1 cellular context compared by ENCODE assay signal in genomic region chr16:88685156-88686061, GRCh38.
TF ChIP-seq lines count a peak whose summit lies in the region.

No MANE protein-coding gene starts in this region.

TF ChIP-seq in HepG2, 621 proteins besides CTCF, POLR2A, EP300 and RAD21 (continued from another document and continues in another):
- TF ChIP-seq KDM4B (CRISPR knock-in tag; IDR thresholded peaks at IDR 0.05) (0 out of 2 replicates have a peak, but pooled peaks have one; percentile 30), SNRNP70 (IDR thresholded peaks at IDR 0.05; ENCODE audit: low read depth, low read length) (no peak), ZNF800 (CRISPR knock-in tag; IDR thresholded peaks at IDR 0.05) (no peak; the same call in 1 of the 2 replicates), ZNF670 (CRISPR knock-in tag; IDR thresholded peaks at IDR 0.05; ENCODE audit: borderline replicate concordance) (no peak), RBAK (CRISPR knock-in tag; IDR thresholded peaks at IDR 0.05) (no peak), MTA1 (CRISPR knock-in tag; IDR thresholded peaks at IDR 0.05; ENCODE audit: borderline replicate concordance) (peak; percentile 40; the same call in 1 of the 2 replicates), ZNF530 (CRISPR knock-in tag; IDR thresholded peaks at IDR 0.05; ENCODE audit: low read depth) (no peak), U2AF1 (optimal IDR thresholded peaks at IDR 0.05; ENCODE audit: low read depth, low read length) (no peak), ZNF792 (CRISPR knock-in tag; IDR thresholded peaks at IDR 0.05) (no peak), GFI1 (CRISPR knock-in tag; IDR thresholded peaks at IDR 0.05; ENCODE audit: borderline replicate concordance) (no peak), ESRRA (CRISPR knock-in tag; IDR thresholded peaks at IDR 0.05; ENCODE audit: low read depth) (no peak), DR1 (CRISPR knock-in tag; IDR thresholded peaks at IDR 0.05) (no peak), ZNF547 (CRISPR knock-in tag; IDR thresholded peaks at IDR 0.05) (no peak), MLXIP (CRISPR knock-in tag; IDR thresholded peaks at IDR 0.05; ENCODE audit: borderline replicate concordance) (no peak), ELF4 (CRISPR knock-in tag; IDR thresholded peaks at IDR 0.05; ENCODE audit: borderline replicate concordance) (no peak), ZNF589 (CRISPR knock-in tag; conservative IDR thresholded peaks at IDR 0.05) (no peak), ZNF775 (CRISPR knock-in tag; IDR thresholded peaks at IDR 0.05; ENCODE audit: borderline replicate concordance) (no peak), POGK (CRISPR knock-in tag; conservative IDR thresholded peaks at IDR 0.05) (0 out of 2 replicates have a peak, but pooled peaks have one; percentile 1), SMARCE1 (IDR thresholded peaks at IDR 0.05; ENCODE audit: borderline replicate concordance) (no peak), TBL1XR1 (IDR thresholded peaks at IDR 0.05; ENCODE audit: borderline replicate concordance, low read length, partially characterized antibody) (no peak), CBX5 (CRISPR knock-in tag; IDR thresholded peaks at IDR 0.05; ENCODE audit: borderline replicate concordance) (no peak), ZNF260 (CRISPR knock-in tag; IDR thresholded peaks at IDR 0.05; ENCODE audit: borderline replicate concordance, low read depth) (no peak), GATA4 (IDR thresholded peaks at IDR 0.05; ENCODE audit: borderline replicate concordance, low read depth) (no peak), ARID5B (CRISPR knock-in tag; IDR thresholded peaks at IDR 0.05) (0 out of 2 replicates have a peak, but pooled peaks have one; percentile 21), ELF3 (CRISPR knock-in tag; IDR thresholded peaks at IDR 0.05) (no peak), ZNF331 (CRISPR knock-in tag; IDR thresholded peaks at IDR 0.05) (no peak), SRY (CRISPR knock-in tag; IDR thresholded peaks at IDR 0.05) (no peak), MAZ (IDR thresholded peaks at IDR 0.05; ENCODE audit: borderline replicate concordance, low read depth, low read length) (no peak), MAZ (CRISPR knock-in tag; IDR thresholded peaks at IDR 0.05; ENCODE audit: low read depth) (no peak), FOSL1 (CRISPR knock-in tag; IDR thresholded peaks at IDR 0.05; ENCODE audit: borderline replicate concordance) (no peak), ZNF556 (CRISPR knock-in tag; IDR thresholded peaks at IDR 0.05; ENCODE audit: borderline replicate concordance) (peak; percentile 38; the same call in 1 of the 2 replicates), NONO (IDR thresholded peaks at IDR 0.05) (no peak), NONO (CRISPR knock-in tag; conservative IDR thresholded peaks at IDR 0.05) (no peak), ZSCAN29 (CRISPR knock-in tag; conservative IDR thresholded peaks at IDR 0.05) (no peak), DPF2 (CRISPR knock-in tag; IDR thresholded peaks at IDR 0.05; ENCODE audit: borderline replicate concordance, low read depth) (no peak), ZEB1 (IDR thresholded peaks at IDR 0.05; ENCODE audit: insufficient replicate concordance, low read depth) (no peak), ZNF460 (CRISPR knock-in tag; IDR thresholded peaks at IDR 0.05; ENCODE audit: borderline replicate concordance) (no peak), SIX4 (CRISPR knock-in tag; IDR thresholded peaks at IDR 0.05) (no peak), TARDBP (CRISPR knock-in tag; IDR thresholded peaks at IDR 0.05) (no peak), REST (IDR thresholded peaks at IDR 0.05; ENCODE audit: borderline replicate concordance in 1 of 2, low read depth in 1 of 2, low read length in 2 of 2) (no peak), BCL6 (CRISPR knock-in tag; IDR thresholded peaks at IDR 0.05) (0 out of 2 replicates have a peak, but pooled peaks have one; percentile 12), ZNF276 (CRISPR knock-in tag; IDR thresholded peaks at IDR 0.05; ENCODE audit: low read depth) (no peak), ZNF350 (CRISPR knock-in tag; IDR thresholded peaks at IDR 0.05; ENCODE audit: borderline replicate concordance, low read depth) (0 out of 2 replicates have a peak, but pooled peaks have one; percentile 39), ARHGAP35 (CRISPR knock-in tag; IDR thresholded peaks at IDR 0.05; ENCODE audit: borderline replicate concordance) (no peak), NCOR1 (IDR thresholded peaks at IDR 0.05; ENCODE audit: borderline replicate concordance, low read length) (no peak)
